In genomic region chr10:58115218-58116050, GRCh38 we compare ENCODE assay signal across 27 cellular contexts.
"Had no signal": no experiment of that assay in that cellular context is flagged by ENCODE, and none has a peak within 500 bp of the region (broad histone marks: within the 10 kb centered on the region; RNA-seq: fewer than 3 reads in every experiment).

No MANE protein-coding gene starts in this region.

- H3K9me3 Mint-ChIP-seq: activated CD4-positive, alpha-beta memory T cell treated with anti-CD3 and anti-CD28 coated beads, Interleukin-2, amount 10 ng/mL, durations not matched to agents 7 days and 5 days; activated naive CD8-positive, alpha-beta T cell treated with anti-CD3 and anti-CD28 coated beads, Interleukin-2, amount 10 ng/mL, durations not matched to agents 7 days and 5 days had no signal

- H3K4me3 ChIP-seq: adrenal gland, breast epithelium, SK-N-MC had no signal

- H3K4me2 ChIP-seq: KMS-11 had no signal

- ATAC-seq: activated CD4-positive, alpha-beta T cell treated with anti-CD3 and anti-CD28 coated beads for 36 hours; Panc1; Right ventricle myocardium inferior had no signal

- H3K4me1 ChIP-seq: adrenal gland, breast epithelium had no signal

- H3K27ac Mint-ChIP-seq: activated CD4-positive, alpha-beta memory T cell treated with anti-CD3 and anti-CD28 coated beads, Interleukin-2, amount 10 ng/mL, durations not matched to agents 7 days and 5 days; activated CD4-positive, alpha-beta T cell treated with anti-CD3 and anti-CD28 coated beads for 36 hours; activated naive CD8-positive, alpha-beta T cell treated with anti-CD3 and anti-CD28 coated beads, Interleukin-2, amount 10 ng/mL, durations not matched to agents 7 days and 5 days had no signal

- H3K27ac ChIP-seq: adrenal gland, breast epithelium, KMS-11, SK-N-MC, WERI-Rb-1 had no signal

- H3K9ac ChIP-seq: KMS-11 had no signal

- H3K27me3 ChIP-seq: adrenal gland, breast epithelium had no signal

- H3K9me3 ChIP-seq: adrenal gland, breast epithelium had no signal

- H3K4me1 Mint-ChIP-seq: activated CD4-positive, alpha-beta memory T cell treated with anti-CD3 and anti-CD28 coated beads, Interleukin-2, amount 10 ng/mL, durations not matched to agents 7 days and 5 days; activated CD4-positive, alpha-beta T cell treated with anti-CD3 and anti-CD28 coated beads for 36 hours; activated naive CD8-positive, alpha-beta T cell treated with anti-CD3 and anti-CD28 coated beads, Interleukin-2, amount 10 ng/mL, durations not matched to agents 7 days and 5 days had no signal

- H3K4me3 Mint-ChIP-seq: activated CD4-positive, alpha-beta memory T cell treated with anti-CD3 and anti-CD28 coated beads, Interleukin-2, amount 10 ng/mL, durations not matched to agents 7 days and 5 days; activated CD4-positive, alpha-beta T cell treated with anti-CD3 and anti-CD28 coated beads for 36 hours; activated naive CD8-positive, alpha-beta T cell treated with anti-CD3 and anti-CD28 coated beads, Interleukin-2, amount 10 ng/mL, durations not matched to agents 7 days and 5 days had no signal

- H3K36me3 ChIP-seq: adrenal gland, breast epithelium, WERI-Rb-1 had no signal

- H3K36me3 Mint-ChIP-seq: activated naive CD8-positive, alpha-beta T cell treated with anti-CD3 and anti-CD28 coated beads, Interleukin-2, amount 10 ng/mL, durations not matched to agents 7 days and 5 days had no signal

- DNase-seq: activated CD4-positive, alpha-beta memory T cell treated with anti-CD3 and anti-CD28 coated beads, Interleukin-2, amount 10 ng/mL, durations not matched to agents 7 days and 5 days; activated CD4-positive, alpha-beta T cell treated with anti-CD3 and anti-CD28 coated beads for 36 hours; activated CD4-positive, alpha-beta T cell treated with anti-CD3 and anti-CD28 coated beads, Interleukin-2, amount 50 U/mL, for 1 hour; activated CD8-positive, alpha-beta memory T cell treated with anti-CD3 and anti-CD28 coated beads, Interleukin-2, amount 50 U/mL, for 48 hours; activated naive CD4-positive, alpha-beta T cell treated with anti-CD3 and anti-CD28 coated beads, Interleukin-2, amount 50 U/mL, for 16 hours; activated naive CD8-positive, alpha-beta T cell treated with anti-CD3 and anti-CD28 coated beads, Interleukin-2, amount 10 ng/mL, durations not matched to agents 7 days and 5 days; activated T-cell treated with anti-CD3 and anti-CD28 coated beads, Interleukin-2, amount 50 U/mL, for 1 hour; adrenal gland; anterior cingulate cortex; central memory CD4-positive, alpha-beta T cell; NCI-H1092; NCI-H1417; NCI-H1930; NCI-H2171 treated with DMSO at 0.1 percent for 48 hours; NCI-H226; NCI-H510A treated with DMSO at 0.1 percent for 48 hours; NCI-H69; NK-92 treated with Interleukin-12 subunit alpha and Interleukin-12 subunit beta, amount 100 ng/mL, for 24 hours; OCI-M1; RPMI8226; T-helper 1 cell; WERI-Rb-1 had no signal
